ENCODE assay signal across 1 cellular context in genomic region chr12:122064780-122065588, GRCh38.
TF ChIP-seq lines count a peak whose summit lies in the region.

No MANE protein-coding gene starts in this region.

TF ChIP-seq in HepG2, 621 proteins besides CTCF, POLR2A, EP300 and RAD21 (continued from another document and continues in another):
- no peak for TF ChIP-seq BCLAF1 (IDR thresholded peaks at IDR 0.05)
- TF ChIP-seq ETV5 (CRISPR knock-in tag; IDR thresholded peaks at IDR 0.05; ENCODE audit: borderline replicate concordance) = peak; percentile 14; the same call in 1 of the 2 replicates
- no peak for TF ChIP-seq CCDC6 (CRISPR knock-in tag; IDR thresholded peaks at IDR 0.05)
- no peak for TF ChIP-seq ZSCAN25 (CRISPR knock-in tag; IDR thresholded peaks at IDR 0.05)
- TF ChIP-seq ZNF33B (CRISPR knock-in tag; IDR thresholded peaks at IDR 0.05) = no peak
- no peak for TF ChIP-seq MTF1 (CRISPR knock-in tag; IDR thresholded peaks at IDR 0.05)
- no peak for TF ChIP-seq TRAFD1 (CRISPR knock-in tag; IDR thresholded peaks at IDR 0.05; ENCODE audit: borderline replicate concordance)
- TF ChIP-seq NFYB (CRISPR knock-in tag; IDR thresholded peaks at IDR 0.05) = peak; percentile 74
- no peak for TF ChIP-seq ZBTB40 (IDR thresholded peaks at IDR 0.05)
- no peak for TF ChIP-seq ZBTB40 (CRISPR knock-in tag; IDR thresholded peaks at IDR 0.05)
- TF ChIP-seq REPIN1 (CRISPR knock-in tag; IDR thresholded peaks at IDR 0.05; ENCODE audit: borderline replicate concordance, low read depth) = no peak
- no peak for TF ChIP-seq HOXA5 (CRISPR knock-in tag; IDR thresholded peaks at IDR 0.05)
- no peak for TF ChIP-seq ETS1 (CRISPR knock-in tag; IDR thresholded peaks at IDR 0.05)
- no peak for TF ChIP-seq FOXJ3 (CRISPR knock-in tag; IDR thresholded peaks at IDR 0.05; ENCODE audit: borderline replicate concordance)
- TF ChIP-seq ZNF333 (CRISPR knock-in tag; IDR thresholded peaks at IDR 0.05; ENCODE audit: borderline replicate concordance) = no peak
- no peak for TF ChIP-seq GFI1 (CRISPR knock-in tag; IDR thresholded peaks at IDR 0.05; ENCODE audit: borderline replicate concordance)
- TF ChIP-seq CBFB (CRISPR knock-in tag; IDR thresholded peaks at IDR 0.05) = no peak
- no peak for TF ChIP-seq TRIM24 (CRISPR knock-in tag; IDR thresholded peaks at IDR 0.05)
- TF ChIP-seq ZNF773 (CRISPR knock-in tag; IDR thresholded peaks at IDR 0.05; ENCODE audit: borderline replicate concordance) = no peak
- no peak for TF ChIP-seq PAX8 (CRISPR knock-in tag; IDR thresholded peaks at IDR 0.05; ENCODE audit: borderline replicate concordance)
- TF ChIP-seq ZNF670 (CRISPR knock-in tag; IDR thresholded peaks at IDR 0.05; ENCODE audit: borderline replicate concordance) = no peak
- TF ChIP-seq PTBP1 (IDR thresholded peaks at IDR 0.05; ENCODE audit: low read depth, low read length, poor library complexity, severe bottlenecking) = no peak
- TF ChIP-seq ZNF737 (CRISPR knock-in tag; IDR thresholded peaks at IDR 0.05; ENCODE audit: borderline replicate concordance) = no peak
- peak; percentile 29; the same call in 1 of the 2 replicates for TF ChIP-seq GABPA (IDR thresholded peaks at IDR 0.05; ENCODE audit: low read depth, low read length)
- peak; percentile 73 for TF ChIP-seq GABPA (CRISPR knock-in tag; IDR thresholded peaks at IDR 0.05; ENCODE audit: low read depth)
- TF ChIP-seq AKAP8 (CRISPR knock-in tag; IDR thresholded peaks at IDR 0.05) = no peak
- TF ChIP-seq ZNF776 (CRISPR knock-in tag; IDR thresholded peaks at IDR 0.05) = no peak
- no peak for TF ChIP-seq HNRNPL (IDR thresholded peaks at IDR 0.05; ENCODE audit: low read depth, low read length)
- no peak for TF ChIP-seq NFAT5 (CRISPR knock-in tag; IDR thresholded peaks at IDR 0.05)
- peak; percentile 40; the same call in 1 of the 2 replicates for TF ChIP-seq ZNF292 (CRISPR knock-in tag; IDR thresholded peaks at IDR 0.05; ENCODE audit: borderline replicate concordance, low read depth)
- TF ChIP-seq ZBTB21 (CRISPR knock-in tag; IDR thresholded peaks at IDR 0.05) = no peak
- no peak for TF ChIP-seq SYNCRIP (IDR thresholded peaks at IDR 0.05; ENCODE audit: insufficient read depth, low read depth, low read length)
- 0 out of 2 replicates have a peak, but pooled peaks have one; percentile 26 for TF ChIP-seq ZNF691 (CRISPR knock-in tag; IDR thresholded peaks at IDR 0.05; ENCODE audit: borderline replicate concordance, low read depth)
- TF ChIP-seq TEAD2 (CRISPR knock-in tag; IDR thresholded peaks at IDR 0.05) = no peak
- TF ChIP-seq TFDP1 (CRISPR knock-in tag; IDR thresholded peaks at IDR 0.05; ENCODE audit: borderline replicate concordance) = no peak
- TF ChIP-seq JUN (CRISPR knock-in tag; IDR thresholded peaks at IDR 0.05) = no peak
- no peak for TF ChIP-seq ZNF382 (CRISPR knock-in tag; IDR thresholded peaks at IDR 0.05; ENCODE audit: borderline replicate concordance)
- TF ChIP-seq ZFP41 (CRISPR knock-in tag; IDR thresholded peaks at IDR 0.05; ENCODE audit: borderline replicate concordance) = no peak
- no peak for TF ChIP-seq ZBTB3 (CRISPR knock-in tag; IDR thresholded peaks at IDR 0.05; ENCODE audit: borderline replicate concordance, low read depth)
